8 cellular contexts compared by ENCODE assay signal in the genomic region with DNA sequence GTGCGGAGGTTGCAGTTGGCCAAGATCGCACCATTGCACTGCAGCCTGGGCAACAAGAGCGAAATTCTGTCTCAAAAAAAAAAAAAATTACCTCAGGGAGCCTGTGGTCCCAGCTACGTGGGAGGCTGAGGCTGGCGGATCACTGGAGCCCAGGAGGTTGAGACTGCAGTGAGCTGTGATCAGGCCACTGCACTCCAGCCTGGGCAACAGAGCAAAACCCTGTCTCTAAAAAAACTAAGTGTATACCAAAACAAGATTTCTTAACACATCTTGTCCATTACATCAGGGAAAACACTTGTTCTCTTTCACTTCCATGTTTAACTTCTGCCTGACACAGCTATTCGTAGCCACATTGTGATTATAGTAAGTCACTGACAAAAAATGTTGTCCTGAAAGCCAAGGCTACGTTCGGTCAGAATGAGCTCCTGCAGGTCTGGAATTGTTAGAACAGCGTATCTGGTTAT. TPM values are rescaled to one million over a fixed set of nuclear protein-coding genes. Genes with fewer than 3 reads are reported as not detected.
A peak's percentile ranks its signal among the peaks of the same experiment; 100 is the strongest.
DNase-seq lines count a peak whose midpoint lies in the region; ATAC-seq and TF ChIP-seq lines count a peak whose summit lies in the region.

No MANE protein-coding gene starts in this region.

- TF ChIP-seq CTCF in BJ (IDR thresholded peaks at IDR 0.05; ENCODE audit: insufficient read depth, low read depth, low read length) (no peak), body of pancreas (IDR thresholded peaks at IDR 0.05) (no peak)

- POLR2A ChIA-PET in BJ (lab: Charles Lee) = interaction anchor here (0.6 kb wide), 1 partner anchor 81 kb away, joined by 5 read pairs; no protein-coding TSS in a partner anchor

- H3K27me3 ChIP-seq in BJ (ENCODE audit: control insufficient read depth, insufficient read depth, low read length) = no peaks in the 10 kb centered on the region
- H3K27me3 ChIP-seq in body of pancreas = no peaks in the 10 kb centered on the region
- no peaks in the 10 kb centered on the region for H3K27me3 ChIP-seq in muscle layer of duodenum (ENCODE audit: low read depth, low read length)

- no peak for ATAC-seq in body of pancreas
- no peak for ATAC-seq in GM18907 (IDR thresholded peaks at IDR 0.05; ENCODE audit: unreplicated experiment)
- ATAC-seq in HG03139 (IDR thresholded peaks at IDR 0.05; ENCODE audit: unreplicated experiment) = no peak
- no peak for ATAC-seq in HG02623 (IDR thresholded peaks at IDR 0.05; ENCODE audit: unreplicated experiment)

- CTCF ChIA-PET in BJ (lab: Yijun Ruan, JAX) = interaction anchor here (0.7 to 5.1 kb wide), 6 partner anchors 10 to 248 kb away, joined by 3 to 40 read pairs (median 5); partner anchors contain the start of gene EPS8L2

- H3K4me3 ChIP-seq in BJ (ENCODE audit: low read depth, low read length) = peak overlapping the region; percentile 81; the same call in 1 of the 2 replicates
- H3K4me3 ChIP-seq in body of pancreas = no peak overlapping the region
- H3K4me3 ChIP-seq in muscle layer of duodenum (ENCODE audit: low read depth in 1 of 2, low read length in 2 of 2) = peak overlapping the region; percentile 17 to 91

- H3K4me1 ChIP-seq in body of pancreas (peaks cover 38% of the 10 kb centered on the region), muscle layer of duodenum (ENCODE audit: control insufficient read depth in 1 of 2, insufficient read depth in 2 of 2, low read length in 2 of 2) (peaks cover 0 to 40% of the 10 kb centered on the region in 2 donors)

- 41 to 52% methylated on average over 9 of the region's 9 CpGs for WGBS in body of pancreas, 2 donors

- peak in 2 of 3 donors; percentile 42 to 52 for TF ChIP-seq POLR2A in body of pancreas (IDR thresholded peaks at IDR 0.05)

- H3K27ac ChIP-seq in body of pancreas (peak overlapping the region; percentile 5 to 99 (median 97)), muscle layer of duodenum (ENCODE audit: low read length) (peak overlapping the region; percentile 74)

- intact Hi-C loops in body of pancreas (cut with DNase I) = no loop called here

- H3K9me3 ChIP-seq in body of pancreas (no peaks in the 10 kb centered on the region), muscle layer of duodenum (ENCODE audit: control insufficient read depth in 1 of 2, low read length in 2 of 2) (no peaks in the 10 kb centered on the region)

- DNase-seq in BJ (ENCODE audit: low read depth) (peak; percentile 38), HT-29 (ENCODE audit: low spot score) (peak; percentile 28), body of pancreas (peak in 3 of 4 donors; percentile 39 to 67 (median 43)), NCI-H82 treated with DMSO at 0.1 percent for 48 hours (lab: John Stamatoyannopoulos, UW; ENCODE audit: unreplicated experiment) (no peak)

- peaks cover 9% of the 10 kb centered on the region for H3K36me3 ChIP-seq in BJ (ENCODE audit: control insufficient read depth, insufficient read depth, low read length)
- H3K36me3 ChIP-seq in body of pancreas (replicated peaks in 1 of 2; ENCODE audit: insufficient read depth in 1 of 2, low read depth in 2 of 2) = no peaks in the 10 kb centered on the region
- H3K36me3 ChIP-seq in muscle layer of duodenum (ENCODE audit: control insufficient read depth in 1 of 2, insufficient read depth in 2 of 2, low read length in 2 of 2) = peaks cover 0 to 20% of the 10 kb centered on the region in 2 donors

RNA-seq across cellular contexts. Expression of gene TMEM80, which starts 1.4 kb away (rescaled TPM):
- polyA plus RNA-seq in BJ (2011; rRNA removed) = 19.5 and 21.7 TPM in 2 replicates
- polyA minus RNA-seq in BJ (2011; rRNA and poly(A)+ RNA removed) = 4.3 and 9.6 TPM in 2 replicates
- 73.6 and 76.8 TPM in 2 replicates for total RNA-seq in HT-29 (2014; rRNA removed; shearing (Covaris generic))
- 10 to 100 TPM; 21.8 to 36.3 TPM for total RNA-seq in body of pancreas

RNA-seq across cellular contexts. Expression of gene DEAF1, which starts 2.0 kb away (rescaled TPM):
- polyA plus RNA-seq in BJ (2011; rRNA removed) = 18.5 and 27.7 TPM in 2 replicates
- polyA minus RNA-seq in BJ (2011; rRNA and poly(A)+ RNA removed) = 16.7 and 26.4 TPM in 2 replicates
- total RNA-seq in HT-29 (2014; rRNA removed; shearing (Covaris generic)) = 77.8 and 139 TPM in 2 replicates
- total RNA-seq in body of pancreas = 10 to 100 TPM; 15.8 to 28.0 TPM

RNA-seq across cellular contexts. Expression of gene EPS8L2, which starts 9.0 kb away (rescaled TPM):
- polyA plus RNA-seq in BJ (2011; rRNA removed) = 27.6 and 44.4 TPM in 2 replicates
- 14.6 and 19.4 TPM in 2 replicates for polyA minus RNA-seq in BJ (2011; rRNA and poly(A)+ RNA removed)
- 473 and 503 TPM in 2 replicates for total RNA-seq in HT-29 (2014; rRNA removed; shearing (Covaris generic))
- 100 to 1,000 TPM; 126 to 153 TPM for total RNA-seq in body of pancreas

RNA-seq across cellular contexts. Expression of gene TALDO1, which starts 50.2 kb away (rescaled TPM):
- 209 and 278 TPM in 2 replicates for polyA plus RNA-seq in BJ (2011; rRNA removed)
- 77.7 and 83.2 TPM in 2 replicates for polyA minus RNA-seq in BJ (2011; rRNA and poly(A)+ RNA removed)
- 669 and 686 TPM in 2 replicates for total RNA-seq in HT-29 (2014; rRNA removed; shearing (Covaris generic))
- total RNA-seq in body of pancreas = 100 to 1,000 TPM in 1 of 2 donors, 10 to 100 TPM in 1; 78.9 to 119 TPM

RNA-seq across cellular contexts. Expression of gene DRD4, which starts 60.0 kb away (rescaled TPM):
- polyA plus RNA-seq in BJ (2011; rRNA removed) = not detected in 2 replicates
- polyA minus RNA-seq in BJ (2011; rRNA and poly(A)+ RNA removed) = not detected in 2 replicates
- 0.34 and 0.92 TPM in 2 replicates for total RNA-seq in HT-29 (2014; rRNA removed; shearing (Covaris generic))
- total RNA-seq in body of pancreas = 1 to 10 TPM in 1 of 2 donors, not detected in 1; 3.0 TPM

Comparison
In these comparisons a context has a peak if more than half of its experiments do, and no peak if none do; other contexts are left out.
1. H3K4me3 ChIP-seq: peak in BJ (single experiment) and muscle layer of duodenum (2 of 2); none in body of pancreas (0 of 2).